ENCODE assay signal across 8 cellular contexts in genomic region chr5:14143509-14143842, GRCh38. TPM values are rescaled to one million over a fixed set of nuclear protein-coding genes. Genes with fewer than 3 reads are reported as not detected.
DNase-seq lines count a peak whose midpoint lies in the region; ATAC-seq and TF ChIP-seq lines count a peak whose summit lies in the region.

No MANE protein-coding gene starts in this region.

- peaks cover 47% of the 10 kb centered on the region for H3K27me3 Mint-ChIP-seq in activated T-helper 1 cell treated with anti-CD3 and anti-CD28 coated beads, Interleukin-12 subunit alpha, Interleukin-12 subunit beta, Interleukin-2, Interleukin-4 antibody, amounts not matched to agents 30 ng/mL and 10 ng/mL and 1 ng/mL, durations not matched to agents 14 hours and 24 hours and 36 hours (ENCODE audit: insufficient read depth)

- intact Hi-C loops in body of pancreas (cut with DNase I): no loop called here
- intact Hi-C loops in activated T-helper 1 cell treated with anti-CD3 and anti-CD28 coated beads, Interleukin-12 subunit alpha, Interleukin-12 subunit beta, Interleukin-2, Interleukin-4 antibody, amounts not matched to agents 30 ng/mL and 10 ng/mL and 1 ng/mL, durations not matched to agents 14 hours and 24 hours and 36 hours (cut with micrococcal nuclease): loop anchor here (2.0 to 10.0 kb wide), 5 partner anchors 35 to 731 kb away; partner anchors contain the start of genes ANKH, OTULIN and OTULINL

- H3K4me3 Mint-ChIP-seq in activated T-helper 1 cell treated with anti-CD3 and anti-CD28 coated beads, Interleukin-12 subunit alpha, Interleukin-12 subunit beta, Interleukin-2, Interleukin-4 antibody, amounts not matched to agents 30 ng/mL and 10 ng/mL and 1 ng/mL, durations not matched to agents 14 hours and 24 hours and 36 hours: no peak overlapping the region

- TF ChIP-seq RAD21 in neural cell (conservative IDR thresholded peaks at IDR 0.05): no peak

- H3K27ac ChIP-seq in body of pancreas (peak overlapping the region; percentile 81 to 91 (median 89)), neural cell (ENCODE audit: low read length) (peak overlapping the region; percentile 92)

- ATAC-seq in GM19035 (IDR thresholded peaks at IDR 0.05; ENCODE audit: unreplicated experiment) (peak; percentile 14), HG02981 (IDR thresholded peaks at IDR 0.05; ENCODE audit: unreplicated experiment) (peak; percentile 10), body of pancreas (peak; percentile 40)

- H3K9me2 ChIP-seq in neural cell (ENCODE audit: insufficient read depth, low read length): no peaks in the 10 kb centered on the region

- H3F3A ChIP-seq in neural cell (ENCODE audit: insufficient read depth, low read length, poor library complexity, severe bottlenecking): peaks cover 8% of the 10 kb centered on the region

- no peak for TF ChIP-seq CTCF in body of pancreas (IDR thresholded peaks at IDR 0.05)
- TF ChIP-seq CTCF in neural cell (IDR thresholded peaks at IDR 0.05; ENCODE audit: poor library complexity, severe bottlenecking): no peak

- H3K4me2 ChIP-seq in neural cell (ENCODE audit: low read length): no peak overlapping the region

- DNase-seq in body of pancreas: no peak
- DNase-seq in activated gamma-delta T cell treated with Interleukin-2 at 50 U/mL for 16 hours: no peak
- no peak for DNase-seq in activated T-helper 1 cell treated with anti-CD3 and anti-CD28 coated beads, Interleukin-12 subunit alpha, Interleukin-12 subunit beta, Interleukin-2, Interleukin-4 antibody, amounts not matched to agents 30 ng/mL and 10 ng/mL and 1 ng/mL, durations not matched to agents 14 hours and 24 hours and 36 hours (ENCODE audit: low spot score)
- no peak for DNase-seq in putamen (ENCODE audit: low spot score)
- DNase-seq in effector CD4-positive, alpha-beta T cell: no peak

- H3K4me3 ChIP-seq in body of pancreas (no peak overlapping the region), neural cell (ENCODE audit: low read length) (peak overlapping the region; percentile 85)

- H3K4me1 ChIP-seq in body of pancreas: peaks cover 33% of the 10 kb centered on the region

- no peak overlapping the region for H3K27ac Mint-ChIP-seq in activated T-helper 1 cell treated with anti-CD3 and anti-CD28 coated beads, Interleukin-12 subunit alpha, Interleukin-12 subunit beta, Interleukin-2, Interleukin-4 antibody, amounts not matched to agents 30 ng/mL and 10 ng/mL and 1 ng/mL, durations not matched to agents 14 hours and 24 hours and 36 hours

- peaks cover 14% of the 10 kb centered on the region for H3K4me1 Mint-ChIP-seq in activated T-helper 1 cell treated with anti-CD3 and anti-CD28 coated beads, Interleukin-12 subunit alpha, Interleukin-12 subunit beta, Interleukin-2, Interleukin-4 antibody, amounts not matched to agents 30 ng/mL and 10 ng/mL and 1 ng/mL, durations not matched to agents 14 hours and 24 hours and 36 hours (ENCODE audit: low read depth)

- peaks cover 29% of the 10 kb centered on the region for H4K20me1 ChIP-seq in neural cell (ENCODE audit: insufficient read depth)

- no peak overlapping the region for H2AFZ ChIP-seq in neural cell (ENCODE audit: low read depth, low read length)

- H3K36me3 ChIP-seq in body of pancreas (replicated peaks in 1 of 2; ENCODE audit: insufficient read depth in 1 of 2, low read depth in 2 of 2): no peaks in the 10 kb centered on the region
- no peaks in the 10 kb centered on the region for H3K36me3 ChIP-seq in neural cell (ENCODE audit: insufficient read depth, low read length)

- peak overlapping the region; percentile 98 for H3K9ac ChIP-seq in neural cell (ENCODE audit: low read length)

- no peaks in the 10 kb centered on the region for H3K9me3 Mint-ChIP-seq in activated T-helper 1 cell treated with anti-CD3 and anti-CD28 coated beads, Interleukin-12 subunit alpha, Interleukin-12 subunit beta, Interleukin-2, Interleukin-4 antibody, amounts not matched to agents 30 ng/mL and 10 ng/mL and 1 ng/mL, durations not matched to agents 14 hours and 24 hours and 36 hours

- WGBS in body of pancreas, 2 donors: 0% methylated on average over 62 of the region's 65 CpGs; no CpG with 5 or more reads in 1 of the 2 donors

- no peaks in the 10 kb centered on the region for H3K27me3 ChIP-seq in body of pancreas
- H3K27me3 ChIP-seq in neural cell (ENCODE audit: insufficient read depth, low read depth, low read length): no peaks in the 10 kb centered on the region

- H3K9me3 ChIP-seq in body of pancreas (no peaks in the 10 kb centered on the region), neural cell (ENCODE audit: low read length) (no peaks in the 10 kb centered on the region)

- H3K79me2 ChIP-seq in neural cell (replicated peaks; ENCODE audit: insufficient read depth, low read length): peaks cover 45% of the 10 kb centered on the region

- TF ChIP-seq POLR2A in body of pancreas (IDR thresholded peaks at IDR 0.05): no peak

- TF ChIP-seq EP300 in neural cell (conservative IDR thresholded peaks at IDR 0.05; ENCODE audit: poor library complexity, severe bottlenecking): no peak

- no peaks in the 10 kb centered on the region for H3K36me3 Mint-ChIP-seq in activated T-helper 1 cell treated with anti-CD3 and anti-CD28 coated beads, Interleukin-12 subunit alpha, Interleukin-12 subunit beta, Interleukin-2, Interleukin-4 antibody, amounts not matched to agents 30 ng/mL and 10 ng/mL and 1 ng/mL, durations not matched to agents 14 hours and 24 hours and 36 hours (ENCODE audit: low read depth)

TF ChIP-seq in neural cell, 6 proteins besides CTCF, POLR2A, EP300 and RAD21:
- no peak for TF ChIP-seq TAF1 (IDR thresholded peaks at IDR 0.05; ENCODE audit: low read depth)

RNA-seq across cellular contexts. Expression of gene TRIO, which starts 0.3 kb away (rescaled TPM):
- 100 to 1,000 TPM in 1 of 2 donors, 10 to 100 TPM in 1; 62.0 to 137 TPM for total RNA-seq in body of pancreas
- 168 and 178 TPM in 2 replicates for polyA plus RNA-seq in neural cell
- polyA minus RNA-seq in neural cell: 431 and 552 TPM in 2 replicates
- 10.2 and 11.4 TPM in 2 replicates for total RNA-seq in activated T-helper 1 cell treated with anti-CD3 and anti-CD28 coated beads, Interleukin-12 subunit alpha, Interleukin-12 subunit beta, Interleukin-2, Interleukin-4 antibody, amounts not matched to agents 30 ng/mL and 10 ng/mL and 1 ng/mL, durations not matched to agents 14 hours and 24 hours and 36 hours
